In genomic region chr18:38900445-38900844, GRCh38 we compare ENCODE assay signal across 20 cellular contexts.
DNase-seq lines count a peak whose midpoint lies in the region; TF ChIP-seq lines count a peak whose summit lies in the region.
"Had no signal": no experiment of that assay in that cellular context is flagged by ENCODE, and none has a peak within 500 bp of the region (broad histone marks: within the 10 kb centered on the region; RNA-seq: fewer than 3 reads in every experiment).

No MANE protein-coding gene starts in this region.

- no peak overlapping the region for H3K4me3 Mint-ChIP-seq in MCF 10A (ENCODE audit: unreplicated experiment)
- H3K4me3 Mint-ChIP-seq in neural crest cell, result no peak overlapping the region
- H3K4me3 Mint-ChIP-seq: B cell; CD4-positive, alpha-beta T cell; CD8-positive, alpha-beta T cell had no signal

- H3K36me3 Mint-ChIP-seq in MCF 10A (ENCODE audit: insufficient read depth, unreplicated experiment) (no peaks in the 10 kb centered on the region), neural crest cell (ENCODE audit: low read depth) (no peaks in the 10 kb centered on the region)
- H3K36me3 Mint-ChIP-seq: CD8-positive, alpha-beta T cell had no signal

- no peaks in the 10 kb centered on the region for H3K27me3 Mint-ChIP-seq in MCF 10A (ENCODE audit: insufficient read depth, unreplicated experiment)
- H3K27me3 Mint-ChIP-seq in neural crest cell (ENCODE audit: low read depth), result no peaks in the 10 kb centered on the region
- H3K27me3 Mint-ChIP-seq: B cell; CD4-positive, alpha-beta T cell had no signal

- no peaks in the 10 kb centered on the region for H3K9me3 Mint-ChIP-seq in MCF 10A (ENCODE audit: unreplicated experiment)
- no peaks in the 10 kb centered on the region for H3K9me3 Mint-ChIP-seq in neural crest cell
- H3K9me3 Mint-ChIP-seq: CD8-positive, alpha-beta T cell had no signal

- TF ChIP-seq CTCF in mammary epithelial cell (conservative IDR thresholded peaks at IDR 0.05 in 1 of 2, IDR thresholded peaks at IDR 0.05 in 1 of 2; ENCODE audit: extremely low read depth in 1 of 2, insufficient read depth in 1 of 2, low read depth in 1 of 2, low read length in 2 of 2) (no peak), MCF 10A (IDR thresholded peaks at IDR 0.05; ENCODE audit: unreplicated experiment) (no peak), epithelial cell of esophagus (IDR thresholded peaks at IDR 0.05; ENCODE audit: insufficient read depth, low read depth, low read length, missing control alignments) (no peak), neural crest cell (conservative IDR thresholded peaks at IDR 0.05) (no peak)

- WGBS in mammary epithelial cell (ENCODE audit: low coverage, missing lambda C conversion rate), result 71% methylated on average over 4 of the region's 4 CpGs

- DNase-seq in mammary epithelial cell (peak; percentile 39), MCF 10A (ENCODE audit: unreplicated experiment) (no peak), SK-MEL-5 (ENCODE audit: low read depth, low spot score) (peak; percentile 8), epithelial cell of esophagus (ENCODE audit: low read depth) (peak; percentile 42), neural crest cell (ENCODE audit: low read depth, low spot score) (no peak), NCI-H524 (lab: John Stamatoyannopoulos, UW) (no peak), COLO668 (lab: John Stamatoyannopoulos, UW; ENCODE audit: unreplicated experiment) (no peak)
- no peak for DNase-seq in activated effector memory CD4-positive, alpha-beta T cell treated with Interleukin-2 at 50 U/mL for 16 hours
- DNase-seq: AML-193; Caco-2; Calu3; CD4-positive, alpha-beta T cell; CD8-positive, alpha-beta T cell; DMS79 treated with DMSO at 0.1 percent for 48 hours; GF-D8 had no signal

- no peaks in the 10 kb centered on the region for H3K27me3 ChIP-seq in mammary epithelial cell (ENCODE audit: insufficient read depth, low read length)
- H3K27me3 ChIP-seq: BLaER1 treated with 17β-estradiol and CSF1 and Interleukin-3, amounts not matched to agents 10 nM and 100 nM had no signal

- H3K4me2 ChIP-seq in mammary epithelial cell (ENCODE audit: insufficient read depth, low read depth, low read length), result no peak overlapping the region
- H3K4me2 ChIP-seq: A549; BLaER1 treated with 17β-estradiol and CSF1 and Interleukin-3, amounts not matched to agents 10 nM and 100 nM had no signal

- H3K4me1 Mint-ChIP-seq in MCF 10A (ENCODE audit: insufficient read depth, unreplicated experiment) (peaks cover 5% of the 10 kb centered on the region), neural crest cell (no peaks in the 10 kb centered on the region)
- H3K4me1 Mint-ChIP-seq: B cell had no signal

- intact Hi-C loops in mammary epithelial cell (cut with micrococcal nuclease) (no loop called here), MCF 10A (cut with micrococcal nuclease) (no loop called here)

- CTCF ChIA-PET in mammary epithelial cell (lab: Charles Lee; ENCODE audit: low non-redundant PET) (no interaction called here), MCF 10A (lab: Yijun Ruan, JAX) (interaction anchor here (1.0 kb wide), 1 partner anchor 112 kb away, joined by 3 read pairs; no protein-coding TSS in a partner anchor)

- no peaks in the 10 kb centered on the region for H3K9me3 ChIP-seq in mammary epithelial cell (replicated peaks; ENCODE audit: insufficient read depth, low read length)
- H3K9me3 ChIP-seq: A549; BLaER1 treated with 17β-estradiol and CSF1 and Interleukin-3, amounts not matched to agents 10 nM and 100 nM; Caco-2 had no signal

- H2AFZ ChIP-seq in mammary epithelial cell (ENCODE audit: low read depth, low read length), result no peak overlapping the region

- in situ Hi-C loops in mammary epithelial cell (cut with MboI; ENCODE audit: low sequenced_read_pairs in 2 of 2), result no loop called here
- in situ Hi-C loops in SK-MEL-5 (cut with HindIII; ENCODE audit: low pct_unique_long_range_greater_than_20kb, low sequenced_read_pairs), result no loop called here

- no peak overlapping the region for H3K4me3 ChIP-seq in mammary epithelial cell (replicated peaks in 1 of 3; ENCODE audit: insufficient read depth in 1 of 3, low read depth in 2 of 3, low read length in 3 of 3)
- H3K4me3 ChIP-seq in epithelial cell of esophagus (ENCODE audit: low read length), result no peak overlapping the region
- H3K4me3 ChIP-seq: A549; BLaER1 treated with 17β-estradiol and CSF1 and Interleukin-3, amounts not matched to agents 10 nM and 100 nM had no signal

- no peaks in the 10 kb centered on the region for H3K79me2 ChIP-seq in mammary epithelial cell (ENCODE audit: insufficient read depth, low read length)

- no peaks in the 10 kb centered on the region for H4K20me1 ChIP-seq in mammary epithelial cell (ENCODE audit: insufficient read depth, low read length)
- H4K20me1 ChIP-seq: BLaER1 treated with 17β-estradiol and CSF1 and Interleukin-3, amounts not matched to agents 10 nM and 100 nM had no signal

- no peaks in the 10 kb centered on the region for H3K4me1 ChIP-seq in mammary epithelial cell (ENCODE audit: insufficient read depth, low read length)
- H3K4me1 ChIP-seq: A549; BLaER1 treated with 17β-estradiol and CSF1 and Interleukin-3, amounts not matched to agents 10 nM and 100 nM; Caco-2 had no signal

- H3K36me3 ChIP-seq in mammary epithelial cell (ENCODE audit: insufficient read depth, low read length), result no peaks in the 10 kb centered on the region
- H3K36me3 ChIP-seq: BLaER1 treated with 17β-estradiol and CSF1 and Interleukin-3, amounts not matched to agents 10 nM and 100 nM had no signal

- no peak overlapping the region for H3K27ac ChIP-seq in mammary epithelial cell (ENCODE audit: insufficient read depth, low read depth, low read length)
- H3K27ac ChIP-seq: 22Rv1; A549; BLaER1 treated with 17β-estradiol and CSF1 and Interleukin-3, amounts not matched to agents 10 nM and 100 nM; C4-2B had no signal

- dilution Hi-C loops in mammary epithelial cell (cut with HindIII; ENCODE audit: low sequenced_read_pairs), result no loop called here

- BruUV-seq in mammary epithelial cell (replicated peaks; lab: Mats Ljungman, UMichigan) (no TSS peak), MCF 10A (replicated peaks; lab: Mats Ljungman, UMichigan) (no TSS peak)

- H3K9ac ChIP-seq in mammary epithelial cell (ENCODE audit: insufficient read depth, low read length), result no peak overlapping the region
- H3K9ac ChIP-seq: BLaER1 treated with 17β-estradiol and CSF1 and Interleukin-3, amounts not matched to agents 10 nM and 100 nM had no signal

- H3K27ac Mint-ChIP-seq in MCF 10A (ENCODE audit: low read depth, unreplicated experiment), result no peak overlapping the region
- H3K27ac Mint-ChIP-seq in neural crest cell (ENCODE audit: unreplicated experiment), result peak overlapping the region; percentile 46
- H3K27ac Mint-ChIP-seq: B cell; CD4-positive, alpha-beta T cell; CD8-positive, alpha-beta T cell had no signal

- POLR2A ChIA-PET in MCF 10A (lab: Yijun Ruan, JAX), result interaction anchor here (0.6 kb wide), 1 partner anchor 538 kb away, joined by 3 read pairs; no protein-coding TSS in a partner anchor

Comparison
In these comparisons a context has a peak if more than half of its experiments do, and no peak if none do; other contexts are left out.
1. DNase-seq: peak in mammary epithelial cell (single experiment), SK-MEL-5 (single experiment) and epithelial cell of esophagus (single experiment); none in MCF 10A (single experiment), neural crest cell (single experiment), activated effector memory CD4-positive, alpha-beta T cell treated with Interleukin-2 at 50 U/mL for 16 hours (single experiment), NCI-H524 (0 of 2) and COLO668 (single experiment).